In genomic region chr2:63888490-63889402, GRCh38 we compare ENCODE assay signal across 9 cellular contexts. TPM values are rescaled to one million over a fixed set of nuclear protein-coding genes. Genes with fewer than 3 reads are reported as not detected.
DNase-seq lines count a peak whose midpoint lies in the region; ATAC-seq and TF ChIP-seq lines count a peak whose summit lies in the region.
"Had no signal": no experiment of that assay in that cellular context is flagged by ENCODE, and none has a peak within 500 bp of the region (broad histone marks: within the 10 kb centered on the region; RNA-seq: fewer than 3 reads in every experiment).

No MANE protein-coding gene starts in this region.

- H3K9me3 Mint-ChIP-seq in T-helper 2 cell treated with Interferon-gamma antibody and Interleukin-4, amounts not matched to agents 5 μg/mL and 100 μg/mL, for 36 hours: no peaks in the 10 kb centered on the region

- no TSS peak for BruUV-seq in mammary epithelial cell (replicated peaks; lab: Mats Ljungman, UMichigan)

- H3K27me3 ChIP-seq in MG63 (no peaks in the 10 kb centered on the region), mammary epithelial cell (ENCODE audit: insufficient read depth, low read length) (no peaks in the 10 kb centered on the region)
- H3K27me3 ChIP-seq: BLaER1 had no signal

- intact Hi-C loops in mammary epithelial cell (cut with micrococcal nuclease): loop anchor here (1.0 to 5.0 kb wide), 4 partner anchors 26 to 196 kb away; partner anchors contain the start of gene UGP2

- H3K9me3 ChIP-seq in MG63 (no peaks in the 10 kb centered on the region), mammary epithelial cell (replicated peaks; ENCODE audit: insufficient read depth, low read length) (no peaks in the 10 kb centered on the region)
- H3K9me3 ChIP-seq: BLaER1 had no signal

- CTCF ChIA-PET in mammary epithelial cell (lab: Charles Lee; ENCODE audit: low non-redundant PET): interaction anchor here (0.6 kb wide), 2 partner anchors 48 to 563 kb away, joined by 3 to 4 read pairs; no protein-coding TSS in a partner anchor

- H3K9ac ChIP-seq in mammary epithelial cell (ENCODE audit: insufficient read depth, low read length): no peak overlapping the region
- H3K9ac ChIP-seq: BLaER1 had no signal

- H3K27me3 Mint-ChIP-seq in T-helper 2 cell treated with Interferon-gamma antibody and Interleukin-4, amounts not matched to agents 5 μg/mL and 100 μg/mL, for 36 hours (ENCODE audit: low read depth): no peaks in the 10 kb centered on the region

- H4K20me1 ChIP-seq in mammary epithelial cell (ENCODE audit: insufficient read depth, low read length): no peaks in the 10 kb centered on the region

- 85% methylated on average over 6 of the region's 6 CpGs for WGBS in mammary epithelial cell (ENCODE audit: low coverage, missing lambda C conversion rate)

- dilution Hi-C loops in mammary epithelial cell (cut with HindIII; ENCODE audit: low sequenced_read_pairs): no loop called here

- H3K36me3 Mint-ChIP-seq in T-helper 2 cell treated with Interferon-gamma antibody and Interleukin-4, amounts not matched to agents 5 μg/mL and 100 μg/mL, for 36 hours (ENCODE audit: low read depth): peaks cover 72% of the 10 kb centered on the region

- H3K79me2 ChIP-seq in mammary epithelial cell (ENCODE audit: insufficient read depth, low read length): no peaks in the 10 kb centered on the region

- TF ChIP-seq CTCF in mammary epithelial cell (conservative IDR thresholded peaks at IDR 0.05 in 1 of 2, IDR thresholded peaks at IDR 0.05 in 1 of 2; ENCODE audit: extremely low read depth in 1 of 2, insufficient read depth in 1 of 2, low read depth in 1 of 2, low read length in 2 of 2): peak; percentile 79 to 81

- H3K4me3 ChIP-seq in MG63 (no peak overlapping the region), mammary epithelial cell (replicated peaks in 1 of 3; ENCODE audit: insufficient read depth in 1 of 3, low read depth in 2 of 3, low read length in 3 of 3) (no peak overlapping the region)
- H3K4me3 ChIP-seq: BLaER1 had no signal

- H3K4me2 ChIP-seq in mammary epithelial cell (ENCODE audit: insufficient read depth, low read depth, low read length): no peak overlapping the region
- H3K4me2 ChIP-seq: BLaER1 had no signal

- DNase-seq in NCI-H1417 (lab: John Stamatoyannopoulos, UW): peak; percentile 50 to 79 (median 63)
- DNase-seq in NCI-H1417 treated with DMSO at 0.1 percent for 48 hours (lab: John Stamatoyannopoulos, UW): no peak
- DNase-seq in MG63: peak; percentile 18
- DNase-seq in T-helper 2 cell treated with Interferon-gamma antibody and Interleukin-4, amounts not matched to agents 5 μg/mL and 100 μg/mL, for 36 hours (ENCODE audit: low spot score): peak; percentile 17
- DNase-seq in mammary epithelial cell: peak; percentile 41
- DNase-seq in kidney tubule cell (ENCODE audit: low spot score): peak; percentile 60
- peak; percentile 14 to 19 for DNase-seq in stimulated activated CD8-positive, alpha-beta memory T cell treated with anti-CD3 and anti-CD28 coated beads, Interleukin-15, amount 100 ng/mL, for 48 hours (ENCODE audit: low read depth in 2 of 2)

- in situ Hi-C loops in mammary epithelial cell (cut with MboI; ENCODE audit: low sequenced_read_pairs in 2 of 2): loop anchor here (10.0 kb wide), 1 partner anchor 204 kb away; no protein-coding TSS in a partner anchor

- H3K4me3 Mint-ChIP-seq in T-helper 2 cell treated with Interferon-gamma antibody and Interleukin-4, amounts not matched to agents 5 μg/mL and 100 μg/mL, for 36 hours: no peak overlapping the region

- no peak overlapping the region for H2AFZ ChIP-seq in mammary epithelial cell (ENCODE audit: low read depth, low read length)

- H3K36me3 ChIP-seq in MG63: peaks cover 54% of the 10 kb centered on the region
- H3K36me3 ChIP-seq in mammary epithelial cell (ENCODE audit: insufficient read depth, low read length): peaks cover 42% of the 10 kb centered on the region

- no peaks in the 10 kb centered on the region for H3K4me1 ChIP-seq in mammary epithelial cell (ENCODE audit: insufficient read depth, low read length)
- H3K4me1 ChIP-seq: BLaER1 had no signal

- peaks cover 11% of the 10 kb centered on the region for H3K4me1 Mint-ChIP-seq in T-helper 2 cell treated with Interferon-gamma antibody and Interleukin-4, amounts not matched to agents 5 μg/mL and 100 μg/mL, for 36 hours (ENCODE audit: low read depth)

- no peak overlapping the region for H3K27ac ChIP-seq in mammary epithelial cell (ENCODE audit: insufficient read depth, low read depth, low read length)
- H3K27ac ChIP-seq: BLaER1 had no signal

- H3K27ac Mint-ChIP-seq in T-helper 2 cell treated with Interferon-gamma antibody and Interleukin-4, amounts not matched to agents 5 μg/mL and 100 μg/mL, for 36 hours: peak overlapping the region; percentile 4

- ATAC-seq in GM21717 (IDR thresholded peaks at IDR 0.05; ENCODE audit: unreplicated experiment): peak; percentile 68

RNA-seq across cellular contexts. Expression of gene UGP2, which starts 47.0 kb away (rescaled TPM):
- 31.2 and 41.4 TPM in 2 replicates for total RNA-seq in MG63 (2014; rRNA removed; shearing (Covaris generic); ENCODE audit: low replicate concordance)
- 100 to 1,000 TPM; 141 to 248 TPM for total RNA-seq in mammary epithelial cell
- polyA plus RNA-seq in mammary epithelial cell: 87.4 TPM
- 60.9 TPM for polyA minus RNA-seq in mammary epithelial cell
